31 cellular contexts compared by ENCODE assay signal in genomic region chr15:39817892-39818291, GRCh38. TPM values are rescaled to one million over a fixed set of nuclear protein-coding genes. Genes with fewer than 3 reads are reported as not detected.
"Had no signal": no experiment of that assay in that cellular context is flagged by ENCODE, and none has a peak within 500 bp of the region (broad histone marks: within the 10 kb centered on the region; RNA-seq: fewer than 3 reads in every experiment).

No MANE protein-coding gene starts in this region.

- H3K27me3 ChIP-seq: adrenal gland, breast epithelium, MG63, Peyer's patch, SJSA1 had no signal

- H3K4me1 ChIP-seq: breast epithelium, Peyer's patch had no signal

- ATAC-seq: activated CD4-positive, alpha-beta T cell treated with anti-CD3 and anti-CD28 coated beads for 36 hours; T-cell had no signal

- H3K36me3 Mint-ChIP-seq: activated naive CD4-positive, alpha-beta T cell treated with anti-CD3 and anti-CD28 coated beads, Interleukin-2, amount 10 ng/mL, durations not matched to agents 7 days and 5 days; activated naive CD8-positive, alpha-beta T cell treated with anti-CD3 and anti-CD28 coated beads for 36 hours; T-cell had no signal

- H3K27ac Mint-ChIP-seq: activated CD4-positive, alpha-beta memory T cell treated with anti-CD3 and anti-CD28 coated beads, Interleukin-2, amount 10 ng/mL, durations not matched to agents 7 days and 5 days; activated CD4-positive, alpha-beta T cell treated with anti-CD3 and anti-CD28 coated beads for 36 hours; activated naive CD4-positive, alpha-beta T cell treated with anti-CD3 and anti-CD28 coated beads, Interleukin-2, amount 10 ng/mL, durations not matched to agents 7 days and 5 days; activated naive CD8-positive, alpha-beta T cell treated with anti-CD3 and anti-CD28 coated beads for 36 hours; activated T-helper 2 cell treated with anti-CD3 and anti-CD28 coated beads, Interferon-gamma antibody, Interleukin-2, Interleukin-4, amounts not matched to agents 10 μg/mL and 5 μg/mL and 100 μg/mL, durations not matched to agents 14 hours and 24 hours and 36 hours; T-cell had no signal

- H3K9me3 Mint-ChIP-seq: activated CD4-positive, alpha-beta memory T cell treated with anti-CD3 and anti-CD28 coated beads, Interleukin-2, amount 10 ng/mL, durations not matched to agents 7 days and 5 days; activated naive CD4-positive, alpha-beta T cell treated with anti-CD3 and anti-CD28 coated beads, Interleukin-2, amount 10 ng/mL, durations not matched to agents 7 days and 5 days; activated naive CD8-positive, alpha-beta T cell treated with anti-CD3 and anti-CD28 coated beads for 36 hours; activated T-helper 2 cell treated with anti-CD3 and anti-CD28 coated beads, Interferon-gamma antibody, Interleukin-2, Interleukin-4, amounts not matched to agents 10 μg/mL and 5 μg/mL and 100 μg/mL, durations not matched to agents 14 hours and 24 hours and 36 hours; T-cell had no signal

- H3K4me3 Mint-ChIP-seq: activated CD4-positive, alpha-beta memory T cell treated with anti-CD3 and anti-CD28 coated beads, Interleukin-2, amount 10 ng/mL, durations not matched to agents 7 days and 5 days; activated CD4-positive, alpha-beta T cell treated with anti-CD3 and anti-CD28 coated beads for 36 hours; activated naive CD4-positive, alpha-beta T cell treated with anti-CD3 and anti-CD28 coated beads, Interleukin-2, amount 10 ng/mL, durations not matched to agents 7 days and 5 days; activated naive CD8-positive, alpha-beta T cell treated with anti-CD3 and anti-CD28 coated beads for 36 hours; T-cell had no signal

- H3K27ac ChIP-seq: adrenal gland, breast epithelium, Peyer's patch, SJSA1, VCaP had no signal

- H3K4me3 ChIP-seq: adrenal gland, breast epithelium, MG63, Peyer's patch, SJSA1 had no signal

- DNase-seq: activated CD4-positive, alpha-beta memory T cell treated with anti-CD3 and anti-CD28 coated beads, Interleukin-2, amount 10 ng/mL, durations not matched to agents 7 days and 5 days; activated CD4-positive, alpha-beta T cell treated with anti-CD3 and anti-CD28 coated beads for 36 hours; activated CD4-positive, alpha-beta T cell treated with anti-CD3 and anti-CD28 coated beads, Interleukin-2, amount 50 U/mL, for 1 hour; activated gamma-delta T cell treated with Interleukin-2 at 50 U/mL for 16 hours; activated naive CD4-positive, alpha-beta T cell treated with anti-CD3 and anti-CD28 coated beads, Interleukin-2, amount 10 ng/mL, durations not matched to agents 7 days and 5 days; activated naive CD8-positive, alpha-beta T cell treated with anti-CD3 and anti-CD28 coated beads for 36 hours; activated T-cell treated with anti-CD3 and anti-CD28 coated beads for 4 hours; activated T-cell treated with anti-CD3 and anti-CD28 coated beads, Interleukin-2, amount 50 U/mL, for 48 hours; adrenal gland; anterior cingulate cortex; caudate nucleus; MG63; MV-4-11; NCI-H1092 treated with DMSO at 0.1 percent for 48 hours; NCI-H1417 treated with DMSO at 0.1 percent for 48 hours; NCI-H1694; NCI-H2029; NCI-H2107; NCI-H2171 treated with DMSO at 0.1 percent for 48 hours; NCI-H345; NCI-H510A; NCI-H526 treated with DMSO at 0.1 percent for 48 hours; NCI-H82; OCI-M1; Peyer's patch; SHP77; T-cell had no signal

- H3K4me1 Mint-ChIP-seq: activated CD4-positive, alpha-beta memory T cell treated with anti-CD3 and anti-CD28 coated beads, Interleukin-2, amount 10 ng/mL, durations not matched to agents 7 days and 5 days; activated CD4-positive, alpha-beta T cell treated with anti-CD3 and anti-CD28 coated beads for 36 hours; activated naive CD4-positive, alpha-beta T cell treated with anti-CD3 and anti-CD28 coated beads, Interleukin-2, amount 10 ng/mL, durations not matched to agents 7 days and 5 days; activated naive CD8-positive, alpha-beta T cell treated with anti-CD3 and anti-CD28 coated beads for 36 hours; T-cell had no signal

- H3K9me3 ChIP-seq: adrenal gland, breast epithelium, MG63, Peyer's patch, SJSA1 had no signal

- H3K36me3 ChIP-seq: adrenal gland, breast epithelium, MG63, Peyer's patch, SJSA1 had no signal

RNA-seq across cellular contexts. Expression of gene FSIP1, which starts 35.3 kb away (rescaled TPM):
- total RNA-seq: Peyer's patch had no signal
